23 cellular contexts compared by ENCODE assay signal in genomic region chr11:120350637-120351036, GRCh38. TPM values are rescaled to one million over a fixed set of nuclear protein-coding genes. Genes with fewer than 3 reads are reported as not detected.
A peak's percentile ranks its signal among the peaks of the same experiment; 100 is the strongest.
DNase-seq lines count a peak whose midpoint lies in the region; ATAC-seq and TF ChIP-seq lines count a peak whose summit lies in the region.
"Had no signal": no experiment of that assay in that cellular context is flagged by ENCODE, and none has a peak within 500 bp of the region (broad histone marks: within the 10 kb centered on the region; RNA-seq: fewer than 3 reads in every experiment).

No MANE protein-coding gene starts in this region.

- H3K27ac Mint-ChIP-seq in osteocyte (ENCODE audit: unreplicated experiment), result peak overlapping the region; percentile 44
- H3K27ac Mint-ChIP-seq in natural killer cell treated with Interleukin-12 subunit alpha and Interleukin-12 subunit beta and Interleukin-15 and Interleukin-18, amount 100 ng/mL, for 72 hours, result no peak overlapping the region
- H3K27ac Mint-ChIP-seq: CD14-positive monocyte; CD4-positive, alpha-beta T cell; CD8-positive, alpha-beta memory T cell; HFFc6 had no signal

- TF ChIP-seq CTCF in left ventricle myocardium inferior (IDR thresholded peaks at IDR 0.05; ENCODE audit: borderline replicate concordance) (no peak), heart left ventricle (IDR thresholded peaks at IDR 0.05) (no peak), HEK293 (tag by site-specific recombination; IDR thresholded peaks at IDR 0.05) (no peak), osteocyte (IDR thresholded peaks at IDR 0.05) (no peak), smooth muscle cell (IDR thresholded peaks at IDR 0.05; ENCODE audit: borderline replicate concordance, insufficient read depth, poor library complexity, severe bottlenecking) (no peak)

- no peak overlapping the region for H3K4me2 ChIP-seq in smooth muscle cell
- H3K4me2 ChIP-seq: BLaER1 treated with 17β-estradiol and CSF1 and Interleukin-3, amounts not matched to agents 10 nM and 100 nM had no signal

- peaks cover 4% of the 10 kb centered on the region for H3F3A ChIP-seq in smooth muscle cell (ENCODE audit: low read depth)

- no peaks in the 10 kb centered on the region for H3K27me3 ChIP-seq in left ventricle myocardium inferior (ENCODE audit: low read depth)
- peaks cover 0 to 62% (median 0%) of the 10 kb centered on the region in 9 donors for H3K27me3 ChIP-seq in heart left ventricle
- no peaks in the 10 kb centered on the region for H3K27me3 ChIP-seq in smooth muscle cell (ENCODE audit: low read depth)
- H3K27me3 ChIP-seq: BE2C had no signal

- H3K79me2 ChIP-seq in smooth muscle cell (ENCODE audit: low read depth), result peaks cover 97% of the 10 kb centered on the region

- no peaks in the 10 kb centered on the region for H3K9me3 Mint-ChIP-seq in osteocyte (ENCODE audit: unreplicated experiment)
- H3K9me3 Mint-ChIP-seq in natural killer cell treated with Interleukin-12 subunit alpha and Interleukin-12 subunit beta and Interleukin-15 and Interleukin-18, amount 100 ng/mL, for 72 hours, result no peaks in the 10 kb centered on the region
- H3K9me3 Mint-ChIP-seq: CD4-positive, alpha-beta T cell; CD8-positive, alpha-beta memory T cell; HFFc6 had no signal

- H3K4me1 Mint-ChIP-seq in osteocyte (ENCODE audit: unreplicated experiment), result peaks cover 65% of the 10 kb centered on the region
- peaks cover 13 to 23% of the 10 kb centered on the region in 2 donors for H3K4me1 Mint-ChIP-seq in natural killer cell treated with Interleukin-12 subunit alpha and Interleukin-12 subunit beta and Interleukin-15 and Interleukin-18, amount 100 ng/mL, for 72 hours (ENCODE audit: low read depth in 2 of 2)
- H3K4me1 Mint-ChIP-seq: CD14-positive monocyte had no signal

- H4K20me1 ChIP-seq in smooth muscle cell (ENCODE audit: low read depth), result peaks cover 97% of the 10 kb centered on the region

- no peak overlapping the region for H3K9ac ChIP-seq in smooth muscle cell (ENCODE audit: low read depth)
- H3K9ac ChIP-seq: BLaER1 treated with 17β-estradiol and CSF1 and Interleukin-3, amounts not matched to agents 10 nM and 100 nM; GM23248 had no signal

- H3K4me1 ChIP-seq in left ventricle myocardium inferior (peaks cover 92% of the 10 kb centered on the region), heart left ventricle (peaks cover 0 to 84% (median 49%) of the 10 kb centered on the region in 12 donors), HEK293 (ENCODE audit: control insufficient read depth, insufficient read depth, low read length) (peaks cover 14% of the 10 kb centered on the region), smooth muscle cell (ENCODE audit: low read depth) (peaks cover 5% of the 10 kb centered on the region)

- intact Hi-C loops in left ventricle myocardium inferior (cut with micrococcal nuclease) (no loop called here), heart left ventricle (cut with DNase I) (no loop called here)

- POLR2A ChIA-PET in HEK293 (lab: Yijun Ruan, JAX), result interaction anchor here (1.3 kb wide), 1 partner anchor 9 kb away, joined by 3 read pairs; no protein-coding TSS in a partner anchor

- CTCF ChIA-PET in HEK293 (lab: Yijun Ruan, JAX), result interaction anchor here (1.2 kb wide), 1 partner anchor 79 kb away, joined by 4 read pairs; no protein-coding TSS in a partner anchor

- H3K4me3 ChIP-seq in left ventricle myocardium inferior, result no peak overlapping the region
- no peak overlapping the region for H3K4me3 ChIP-seq in heart left ventricle
- no peak overlapping the region for H3K4me3 ChIP-seq in HEK293 (ENCODE audit: low read depth, low read length)
- H3K4me3 ChIP-seq in smooth muscle cell, result no peak overlapping the region
- H3K4me3 ChIP-seq: BLaER1 treated with 17β-estradiol and CSF1 and Interleukin-3, amounts not matched to agents 10 nM and 100 nM; GM23248 had no signal

- no peaks in the 10 kb centered on the region for H3K9me3 ChIP-seq in left ventricle myocardium inferior (replicated peaks)
- no peaks in the 10 kb centered on the region for H3K9me3 ChIP-seq in heart left ventricle
- H3K9me3 ChIP-seq in HEK293 (ENCODE audit: control insufficient read depth, insufficient read depth, low read depth, low read length), result no peaks in the 10 kb centered on the region
- no peaks in the 10 kb centered on the region for H3K9me3 ChIP-seq in smooth muscle cell (replicated peaks; ENCODE audit: low read depth)
- H3K9me3 ChIP-seq: BE2C had no signal

- no peak for ATAC-seq in heart left ventricle
- ATAC-seq in natural killer cell treated with Interleukin-12 subunit alpha and Interleukin-12 subunit beta and Interleukin-15 and Interleukin-18, amount 100 ng/mL, for 72 hours, result no peak

- H3K36me3 ChIP-seq in left ventricle myocardium inferior, result no peaks in the 10 kb centered on the region
- no peaks in the 10 kb centered on the region for H3K36me3 ChIP-seq in heart left ventricle
- no peaks in the 10 kb centered on the region for H3K36me3 ChIP-seq in HEK293 (ENCODE audit: control insufficient read depth in 2 of 2, insufficient read depth in 1 of 2, low read length in 2 of 2)
- H3K36me3 ChIP-seq in smooth muscle cell (ENCODE audit: low read depth), result no peaks in the 10 kb centered on the region
- H3K36me3 ChIP-seq: BE2C had no signal

- no peak overlapping the region for H2AFZ ChIP-seq in smooth muscle cell (ENCODE audit: low read depth)
- H2AFZ ChIP-seq: GM23248 had no signal

- H3K27ac ChIP-seq in left ventricle myocardium inferior (replicated peaks), result peak overlapping the region; percentile 63
- peak overlapping the region in 2 of 12 donors; percentile 16 to 26 for H3K27ac ChIP-seq in heart left ventricle
- H3K27ac ChIP-seq in HEK293 (ENCODE audit: extremely low read depth, low read depth, low read length), result no peak overlapping the region
- H3K27ac ChIP-seq in smooth muscle cell (ENCODE audit: low read depth), result peak overlapping the region; percentile 20
- H3K27ac ChIP-seq: BLaER1 treated with 17β-estradiol and CSF1 and Interleukin-3, amounts not matched to agents 10 nM and 100 nM; GM23248 had no signal

- TF ChIP-seq POLR2A in heart left ventricle (IDR thresholded peaks at IDR 0.05), result no peak

- H3K27me3 Mint-ChIP-seq in osteocyte (ENCODE audit: unreplicated experiment), result no peaks in the 10 kb centered on the region
- peaks cover 27 to 32% of the 10 kb centered on the region in 2 donors for H3K27me3 Mint-ChIP-seq in natural killer cell treated with Interleukin-12 subunit alpha and Interleukin-12 subunit beta and Interleukin-15 and Interleukin-18, amount 100 ng/mL, for 72 hours

- no peak for DNase-seq in left ventricle myocardium inferior
- no peak for DNase-seq in heart left ventricle
- no peak for DNase-seq in osteocyte (ENCODE audit: extremely low spot score, unreplicated experiment)
- no peak for DNase-seq in smooth muscle cell (lab: John Stamatoyannopoulos, UW; ENCODE audit: unreplicated experiment)
- DNase-seq in natural killer cell treated with Interleukin-12 subunit alpha and Interleukin-12 subunit beta and Interleukin-15 and Interleukin-18, amount 100 ng/mL, for 72 hours (ENCODE audit: low spot score), result no peak
- DNase-seq in AG08395 (ENCODE audit: low spot score), result no peak
- DNase-seq in A172 (ENCODE audit: low spot score), result no peak
- DNase-seq: 8988T; AML-193; BE2C; CD4-positive, alpha-beta T cell; CD8-positive, alpha-beta memory T cell; DMS 273 treated with DMSO at 0.1 percent for 48 hours; DMS79; EL; GF-D8; GM23248; H7; HCEC 1CT; HFFc6 had no signal

- no peak overlapping the region for H3K4me3 Mint-ChIP-seq in osteocyte (ENCODE audit: unreplicated experiment)
- no peak overlapping the region for H3K4me3 Mint-ChIP-seq in natural killer cell treated with Interleukin-12 subunit alpha and Interleukin-12 subunit beta and Interleukin-15 and Interleukin-18, amount 100 ng/mL, for 72 hours
- H3K4me3 Mint-ChIP-seq: CD4-positive, alpha-beta T cell; CD8-positive, alpha-beta memory T cell; HFFc6 had no signal

- no peaks in the 10 kb centered on the region for H3K36me3 Mint-ChIP-seq in osteocyte (ENCODE audit: unreplicated experiment)
- H3K36me3 Mint-ChIP-seq in natural killer cell treated with Interleukin-12 subunit alpha and Interleukin-12 subunit beta and Interleukin-15 and Interleukin-18, amount 100 ng/mL, for 72 hours, result no peaks in the 10 kb centered on the region
- H3K36me3 Mint-ChIP-seq: CD14-positive monocyte had no signal

TF ChIP-seq in HEK293, 187 proteins besides CTCF, POLR2A, EP300 and RAD21:
- TF ChIP-seq ZNF544 (tag by site-specific recombination; IDR thresholded peaks at IDR 0.05) (no peak), SCRT2 (tag by site-specific recombination; IDR thresholded peaks at IDR 0.05) (peak; percentile 44; the same call in 1 of the 2 replicates), ZNF366 (tag by site-specific recombination; conservative IDR thresholded peaks at IDR 0.05) (0 out of 2 replicates have a peak, but pooled peaks have one; percentile 35), ZNF362 (tag by site-specific recombination; IDR thresholded peaks at IDR 0.05) (no peak), ZNF239 (tag by site-specific recombination; IDR thresholded peaks at IDR 0.05) (no peak), ZNF10 (tag by site-specific recombination; IDR thresholded peaks at IDR 0.05) (peak; percentile 96)

RNA-seq across cellular contexts. Expression of gene ARHGEF12, which starts 14.4 kb away (rescaled TPM):
- 92.9 TPM for total RNA-seq in left ventricle myocardium inferior
- total RNA-seq in heart left ventricle, result 100 to 1,000 TPM in 7 of 9 donors, 10 to 100 TPM in 2; 79.3 to 140 (median 114) TPM
- 10 to 100 TPM; 22.0 to 52.2 TPM for polyA plus RNA-seq in heart left ventricle
- total RNA-seq in osteocyte, result 114 and 118 TPM in 2 replicates
- 89.4 and 108 TPM in 2 replicates for total RNA-seq in smooth muscle cell
- 24.6 and 29.2 TPM in 2 replicates for polyA plus RNA-seq in smooth muscle cell
- 10 to 100 TPM; 27.1 to 38.2 TPM for total RNA-seq in natural killer cell treated with Interleukin-12 subunit alpha and Interleukin-12 subunit beta and Interleukin-15 and Interleukin-18, amount 100 ng/mL, for 72 hours
- total RNA-seq in A172 (2014; rRNA removed; shearing (Covaris generic)), result 18.9 and 29.4 TPM in 2 replicates

RNA-seq across cellular contexts. Expression of gene TLCD5, which starts 25.5 kb away (rescaled TPM):
- 9.7 TPM for total RNA-seq in left ventricle myocardium inferior
- 10 to 100 TPM in 6 of 9 donors, 1 to 10 TPM in 3; 9.4 to 15.0 (median 10.3) TPM for total RNA-seq in heart left ventricle
- polyA plus RNA-seq in heart left ventricle, result 10 to 100 TPM in 1 of 2 donors, 1 to 10 TPM in 1; 4.0 to 12.2 TPM
- total RNA-seq in osteocyte, result 10.9 and 11.6 TPM in 2 replicates
- 3.9 and 6.0 TPM in 2 replicates for total RNA-seq in smooth muscle cell
- polyA plus RNA-seq in smooth muscle cell, result 5.1 and 6.6 TPM in 2 replicates
- under 1 TPM; 0.26 to 0.33 TPM for total RNA-seq in natural killer cell treated with Interleukin-12 subunit alpha and Interleukin-12 subunit beta and Interleukin-15 and Interleukin-18, amount 100 ng/mL, for 72 hours
- total RNA-seq in A172 (2014; rRNA removed; shearing (Covaris generic)), result 7.1 and 7.3 TPM in 2 replicates
- total RNA-seq: CD4-positive, alpha-beta T cell had no signal
- polyA plus RNA-seq: CD14-positive monocyte had no signal
